ENCODE assay signal across 30 cellular contexts in genomic region chr2:229868794-229869193, GRCh38. TPM values are rescaled to one million over a fixed set of nuclear protein-coding genes. Genes with fewer than 3 reads are reported as not detected.
DNase-seq lines count a peak whose midpoint lies in the region; ATAC-seq and TF ChIP-seq lines count a peak whose summit lies in the region.
"Had no signal": no experiment of that assay in that cellular context is flagged by ENCODE, and none has a peak within 500 bp of the region (broad histone marks: within the 10 kb centered on the region; RNA-seq: fewer than 3 reads in every experiment).

No MANE protein-coding gene starts in this region.

- no peak overlapping the region for H4K91ac ChIP-seq in IMR-90 (ENCODE audit: insufficient read depth, low read depth, low read length)

- no peak overlapping the region for H3K4me3 Mint-ChIP-seq in CD4-positive, alpha-beta memory T cell
- H3K4me3 Mint-ChIP-seq in brain: no peak overlapping the region
- peak overlapping the region in 2 of 10 donors; percentile 0 to 22 for H3K4me3 Mint-ChIP-seq in naive thymus-derived CD4-positive, alpha-beta T cell
- H3K4me3 Mint-ChIP-seq: activated CD4-positive, alpha-beta T cell treated with anti-CD3 and anti-CD28 coated beads for 36 hours; activated CD8-positive, alpha-beta T cell treated with anti-CD3 and anti-CD28 coated beads for 36 hours; activated naive CD8-positive, alpha-beta T cell treated with anti-CD3 and anti-CD28 coated beads for 36 hours; CD8-positive, alpha-beta memory T cell had no signal

- H3K27me3 ChIP-seq in CD4-positive, alpha-beta memory T cell (ENCODE audit: insufficient read depth, low read length): no peaks in the 10 kb centered on the region
- H3K27me3 ChIP-seq in IMR-90 (ENCODE audit: control insufficient read depth, insufficient read depth, low read length) (no peaks in the 10 kb centered on the region), WERI-Rb-1 (ENCODE audit: insufficient read depth, low read depth, severe bottlenecking) (no peaks in the 10 kb centered on the region)
- H3K27me3 ChIP-seq in naive thymus-derived CD4-positive, alpha-beta T cell (ENCODE audit: control insufficient read depth in 2 of 2, insufficient read depth in 2 of 2, low read length in 2 of 2): no peaks in the 10 kb centered on the region
- H3K27me3 ChIP-seq: cardiac muscle cell, colonic mucosa, transverse colon had no signal

- H3K14ac ChIP-seq in IMR-90 (replicated peaks; ENCODE audit: low read depth, low read length): no peak overlapping the region

- no peak overlapping the region for H3K4me3 ChIP-seq in CD4-positive, alpha-beta memory T cell (ENCODE audit: low read length in 2 of 2)
- H3K4me3 ChIP-seq in IMR-90 (ENCODE audit: insufficient read depth, low read depth, low read length) (no peak overlapping the region), WERI-Rb-1 (ENCODE audit: low read depth, low read length) (no peak overlapping the region)
- no peak overlapping the region for H3K4me3 ChIP-seq in naive thymus-derived CD4-positive, alpha-beta T cell (ENCODE audit: low read length)
- H3K4me3 ChIP-seq: cardiac muscle cell, colonic mucosa, lung, prostate gland, transverse colon had no signal

- H3K9me3 ChIP-seq in CD4-positive, alpha-beta memory T cell (ENCODE audit: control insufficient read depth in 1 of 2, low read length in 2 of 2): no peaks in the 10 kb centered on the region
- no peaks in the 10 kb centered on the region for H3K9me3 ChIP-seq in IMR-90 (ENCODE audit: control insufficient read depth, insufficient read depth, low read length)
- H3K9me3 ChIP-seq in naive thymus-derived CD4-positive, alpha-beta T cell (ENCODE audit: control insufficient read depth in 2 of 3, low read length in 3 of 3): no peaks in the 10 kb centered on the region
- H3K9me3 ChIP-seq in WERI-Rb-1 (ENCODE audit: severe bottlenecking): no peaks in the 10 kb centered on the region
- H3K9me3 ChIP-seq: colonic mucosa, prostate gland, transverse colon had no signal

- peaks cover 25 to 56% of the 10 kb centered on the region in 2 experiments for H3K79me1 ChIP-seq in IMR-90 (ENCODE audit: low read depth in 1 of 2, low read length in 2 of 2)

- no peak overlapping the region for H3K56ac ChIP-seq in IMR-90 (ENCODE audit: extremely low read depth, insufficient read depth, low read length)

- H4K20me1 ChIP-seq in IMR-90 (ENCODE audit: insufficient read depth, low read length): peaks cover 48% of the 10 kb centered on the region

- H4K8ac ChIP-seq in IMR-90 (ENCODE audit: low read depth in 2 of 2, low read length in 2 of 2): no peak overlapping the region

- peaks cover 55% of the 10 kb centered on the region for H3K4me1 ChIP-seq in CD4-positive, alpha-beta memory T cell (ENCODE audit: insufficient read depth, low read length)
- H3K4me1 ChIP-seq in IMR-90 (ENCODE audit: control insufficient read depth, insufficient read depth, low read length): 0 out of 2 replicates have a peak, but pooled peaks cover 1% of the 10 kb centered on the region
- H3K4me1 ChIP-seq in naive thymus-derived CD4-positive, alpha-beta T cell (ENCODE audit: control insufficient read depth in 2 of 2, insufficient read depth in 2 of 2, low read length in 2 of 2): peaks cover 7 to 16% of the 10 kb centered on the region in 2 donors
- H3K4me1 ChIP-seq: colonic mucosa had no signal

- DNase-seq in CD4-positive, alpha-beta memory T cell: no peak
- DNase-seq in IMR-90 (peak; percentile 10), WERI-Rb-1 (no peak), inferior parietal cortex (ENCODE audit: extremely low spot score) (no peak)
- no peak for DNase-seq in naive thymus-derived CD4-positive, alpha-beta T cell
- DNase-seq in activated effector memory CD4-positive, alpha-beta T cell treated with anti-CD3 and anti-CD28 coated beads, Interleukin-2, amount 50 U/mL, for 16 hours: no peak
- DNase-seq: activated CD4-positive, alpha-beta T cell treated with anti-CD3 and anti-CD28 coated beads for 36 hours; activated CD8-positive, alpha-beta T cell treated with anti-CD3 and anti-CD28 coated beads for 36 hours; activated naive CD8-positive, alpha-beta T cell treated with anti-CD3 and anti-CD28 coated beads for 36 hours; anterior cingulate cortex; CD8-positive, alpha-beta memory T cell; colonic mucosa; effector memory CD4-positive, alpha-beta T cell; foreskin melanocyte; H7; KG1; MM.1S; NCI-H1930; NCI-H510A treated with DMSO at 0.1 percent for 48 hours; PC-3; stimulated activated CD4-positive, alpha-beta T cell treated with anti-CD3 and anti-CD28 coated beads, Interleukin-15, amount 100 ng/mL, for 24 hours; stimulated activated CD4-positive, alpha-beta T cell treated with anti-CD3 and anti-CD28 coated beads, Interleukin-4, amount 100 ng/mL, for 4 hours; transverse colon had no signal

- no peak overlapping the region for H3K27ac ChIP-seq in CD4-positive, alpha-beta memory T cell (ENCODE audit: low read depth, low read length)
- H3K27ac ChIP-seq in IMR-90 (ENCODE audit: insufficient read depth, low read length) (no peak overlapping the region), WERI-Rb-1 (no peak overlapping the region)
- H3K27ac ChIP-seq in naive thymus-derived CD4-positive, alpha-beta T cell (ENCODE audit: low read depth, low read length): no peak overlapping the region
- H3K27ac ChIP-seq: cardiac muscle cell, colonic mucosa, prostate gland, transverse colon had no signal

- H3K4me1 Mint-ChIP-seq in CD4-positive, alpha-beta memory T cell: peaks cover 48 to 72% (median 56%) of the 10 kb centered on the region in 4 donors
- H3K4me1 Mint-ChIP-seq in brain: peaks cover 58% of the 10 kb centered on the region
- H3K4me1 Mint-ChIP-seq in naive thymus-derived CD4-positive, alpha-beta T cell: peaks cover 38 to 94% (median 80%) of the 10 kb centered on the region in 7 donors

- peak overlapping the region in 4 of 7 donors; percentile 10 to 85 (median 67) for H3K27ac Mint-ChIP-seq in CD4-positive, alpha-beta memory T cell
- H3K27ac Mint-ChIP-seq in brain: peak overlapping the region in 3 of 5 experiments; percentile 21 to 66 (median 65)
- H3K27ac Mint-ChIP-seq in naive thymus-derived CD4-positive, alpha-beta T cell: peak overlapping the region in 7 of 9 donors; percentile 1 to 70 (median 51)
- H3K27ac Mint-ChIP-seq: activated CD4-positive, alpha-beta T cell treated with anti-CD3 and anti-CD28 coated beads for 36 hours; activated CD8-positive, alpha-beta T cell treated with anti-CD3 and anti-CD28 coated beads for 36 hours; activated naive CD8-positive, alpha-beta T cell treated with anti-CD3 and anti-CD28 coated beads for 36 hours had no signal

- H2AK9ac ChIP-seq in IMR-90 (replicated peaks; ENCODE audit: low read depth, low read length, poor library complexity): no peak overlapping the region

- CTCF ChIA-PET in CD4-positive, alpha-beta memory T cell (lab: Charles Lee; ENCODE audit: partially characterized antibody): interaction anchor here (1.3 kb wide), 1 partner anchor 67 kb away, joined by 3 read pairs; no protein-coding TSS in a partner anchor
- CTCF ChIA-PET in IMR-90 (lab: Yijun Ruan, JAX): no interaction called here
- CTCF ChIA-PET in naive thymus-derived CD4-positive, alpha-beta T cell (lab: Charles Lee): no interaction called here

- in situ Hi-C loops in IMR-90 (cut with MboI; ENCODE audit: low sequenced_read_pairs): no loop called here

- no peak overlapping the region for H3K18ac ChIP-seq in IMR-90 (ENCODE audit: low read depth, low read length)

- POLR2A ChIA-PET in CD4-positive, alpha-beta memory T cell (lab: Charles Lee; ENCODE audit: partially characterized antibody): interaction anchor here (1.5 kb wide), 1 partner anchor 14 kb away, joined by 3 read pairs; no protein-coding TSS in a partner anchor
- POLR2A ChIA-PET in IMR-90 (lab: Charles Lee; ENCODE audit: unreplicated experiment): no interaction called here
- POLR2A ChIA-PET in naive thymus-derived CD4-positive, alpha-beta T cell (lab: Charles Lee): no interaction called here

- H3K36me3 ChIP-seq in CD4-positive, alpha-beta memory T cell (ENCODE audit: insufficient read depth, low read length): no peaks in the 10 kb centered on the region
- H3K36me3 ChIP-seq in IMR-90 (ENCODE audit: control insufficient read depth, insufficient read depth, low read length) (peaks cover 11% of the 10 kb centered on the region), WERI-Rb-1 (peaks cover 6% of the 10 kb centered on the region)
- peaks cover 0 to 9% (median 0%) of the 10 kb centered on the region in 3 experiments for H3K36me3 ChIP-seq in naive thymus-derived CD4-positive, alpha-beta T cell (ENCODE audit: control insufficient read depth in 2 of 3, insufficient read depth in 3 of 3, low read length in 3 of 3)
- H3K36me3 ChIP-seq: cardiac muscle cell, colonic mucosa, prostate gland, transverse colon had no signal

- H3K9ac ChIP-seq in IMR-90 (ENCODE audit: low read depth, low read length): no peak overlapping the region

- TF ChIP-seq POLR2A in IMR-90 (IDR thresholded peaks at IDR 0.05; ENCODE audit: low read depth, low read length): no peak

- H4K5ac ChIP-seq in IMR-90 (ENCODE audit: low read depth, low read length): no peak overlapping the region

- no peaks in the 10 kb centered on the region for H3K27me3 Mint-ChIP-seq in CD4-positive, alpha-beta memory T cell
- no peaks in the 10 kb centered on the region for H3K27me3 Mint-ChIP-seq in brain
- no peaks in the 10 kb centered on the region for H3K27me3 Mint-ChIP-seq in naive thymus-derived CD4-positive, alpha-beta T cell
- H3K27me3 Mint-ChIP-seq: activated CD4-positive, alpha-beta T cell treated with anti-CD3 and anti-CD28 coated beads for 36 hours; activated CD8-positive, alpha-beta T cell treated with anti-CD3 and anti-CD28 coated beads for 36 hours; activated naive CD8-positive, alpha-beta T cell treated with anti-CD3 and anti-CD28 coated beads for 36 hours; CD8-positive, alpha-beta memory T cell had no signal

- no peak overlapping the region for H2BK20ac ChIP-seq in IMR-90 (ENCODE audit: low read depth, low read length)

- dilution Hi-C loops in IMR-90 (cut with HindIII; ENCODE audit: low sequenced_read_pairs, unreplicated experiment): no loop called here

- TF ChIP-seq CTCF in IMR-90 (conservative IDR thresholded peaks at IDR 0.05; ENCODE audit: low read depth, low read length) (no peak), brain (conservative IDR thresholded peaks at IDR 0.05) (no peak), WERI-Rb-1 (IDR thresholded peaks at IDR 0.05; ENCODE audit: low read depth, low read length) (no peak)

- H2AK5ac ChIP-seq in IMR-90 (ENCODE audit: low read depth, low read length): no peak overlapping the region

- H2BK120ac ChIP-seq in IMR-90 (ENCODE audit: low read depth, low read length): no peak overlapping the region

- H3K9me1 ChIP-seq in IMR-90 (ENCODE audit: insufficient read depth, low read length): peaks cover 13% of the 10 kb centered on the region

- WGBS in IMR-90 (ENCODE audit: extremely low coverage in 2 of 2, insufficient read length in 1 of 2), 2 experiments: no CpG with 5 or more reads among the region's 2 CpGs

- H2AFZ ChIP-seq in IMR-90 (replicated peaks; ENCODE audit: low read length, poor library complexity): no peak overlapping the region

- no TSS peak for BruUV-seq in IMR-90 (replicated peaks; lab: Mats Ljungman, UMichigan)

- H2BK15ac ChIP-seq in IMR-90 (ENCODE audit: low read depth, low read length): no peak overlapping the region

- peak overlapping the region; percentile 60; the same call in 1 of the 2 replicates for H3K23ac ChIP-seq in IMR-90 (ENCODE audit: low read depth, low read length)

- no peaks in the 10 kb centered on the region for H3K9me3 Mint-ChIP-seq in CD4-positive, alpha-beta memory T cell
- no peaks in the 10 kb centered on the region for H3K9me3 Mint-ChIP-seq in brain
- no peaks in the 10 kb centered on the region for H3K9me3 Mint-ChIP-seq in naive thymus-derived CD4-positive, alpha-beta T cell
- H3K9me3 Mint-ChIP-seq: activated CD8-positive, alpha-beta T cell treated with anti-CD3 and anti-CD28 coated beads for 36 hours; activated naive CD8-positive, alpha-beta T cell treated with anti-CD3 and anti-CD28 coated beads for 36 hours; CD8-positive, alpha-beta memory T cell had no signal

- H3K4me2 ChIP-seq in IMR-90 (ENCODE audit: low read depth, low read length): no peak overlapping the region

- H2BK5ac ChIP-seq in IMR-90 (ENCODE audit: low read depth, low read length, poor library complexity, severe bottlenecking): no peak overlapping the region

- TF ChIP-seq RAD21 in IMR-90 (IDR thresholded peaks at IDR 0.05; ENCODE audit: low read length): no peak

- intact Hi-C loops in CD4-positive, alpha-beta memory T cell (cut with micrococcal nuclease): no loop called here
- intact Hi-C loops in IMR-90 (cut with micrococcal nuclease): no loop called here
- intact Hi-C loops in naive thymus-derived CD4-positive, alpha-beta T cell (cut with micrococcal nuclease): no loop called here

- no peak overlapping the region for H3K4ac ChIP-seq in IMR-90 (ENCODE audit: low read depth, low read length)

- peaks cover 42 to 45% of the 10 kb centered on the region in 2 donors for H3K36me3 Mint-ChIP-seq in CD4-positive, alpha-beta memory T cell
- H3K36me3 Mint-ChIP-seq in brain: peaks cover 51% of the 10 kb centered on the region
- peaks cover 15 to 43% (median 27%) of the 10 kb centered on the region in 5 donors for H3K36me3 Mint-ChIP-seq in naive thymus-derived CD4-positive, alpha-beta T cell

- ATAC-seq in IMR-90 (ENCODE audit: low read depth) (peak; percentile 25; the same call in 1 of the 2 replicates), HG03439 (IDR thresholded peaks at IDR 0.05; ENCODE audit: unreplicated experiment) (no peak)
- no peak for ATAC-seq in naive thymus-derived CD4-positive, alpha-beta T cell
- ATAC-seq: activated CD8-positive, alpha-beta T cell treated with anti-CD3 and anti-CD28 coated beads for 36 hours; esophagus mucosa; PC-3; sciatic nerve had no signal

RNA-seq across cellular contexts. Expression of gene TRIP12, which starts 53.0 kb away (rescaled TPM):
- total RNA-seq in CD4-positive, alpha-beta memory T cell: 100 to 1,000 TPM; 218 to 224 TPM
- polyA plus RNA-seq in CD4-positive, alpha-beta memory T cell: 10 to 100 TPM; 14.5 to 51.5 TPM
- 209 and 315 TPM in 2 replicates for total RNA-seq in IMR-90 (2012; rRNA removed)
- 42.1 and 51.6 TPM in 2 replicates for polyA plus RNA-seq in IMR-90 (2012; rRNA removed)
- 7.7 and 12.0 TPM in 2 replicates for polyA plus RNA-seq in IMR-90 (2012; cell fraction: cytosol; rRNA removed)
- polyA plus RNA-seq in IMR-90 (2012; cell fraction: nucleus; rRNA removed; ENCODE audit: low replicate concordance): 12.0 and 98.0 TPM in 2 replicates
- 45.8 TPM for polyA plus RNA-seq in brain (ENCODE audit: insufficient read depth, low read depth, low replicate concordance)
- total RNA-seq in naive thymus-derived CD4-positive, alpha-beta T cell: 100 to 1,000 TPM; 184 to 247 (median 231) TPM
- polyA plus RNA-seq in naive thymus-derived CD4-positive, alpha-beta T cell: 10 to 100 TPM; 34.8 to 60.2 TPM

RNA-seq across cellular contexts. Expression of gene FBXO36, which starts 53.5 kb away (rescaled TPM):
- total RNA-seq in CD4-positive, alpha-beta memory T cell: under 1 TPM; 0.55 to 0.75 TPM
- 1 to 10 TPM in 1 of 2 donors, under 1 TPM in 1; 0.56 to 2.2 TPM for polyA plus RNA-seq in CD4-positive, alpha-beta memory T cell
- 2.2 TPM in 2 replicates for total RNA-seq in IMR-90 (2012; rRNA removed)
- polyA plus RNA-seq in IMR-90 (2012; rRNA removed) (1.2 and 1.3 TPM in 2 replicates), brain (ENCODE audit: insufficient read depth, low read depth, low replicate concordance) (2.5 TPM)
- 0.52 and 0.54 TPM in 2 replicates for polyA plus RNA-seq in IMR-90 (2012; cell fraction: cytosol; rRNA removed)
- polyA plus RNA-seq in IMR-90 (2012; cell fraction: nucleus; rRNA removed; ENCODE audit: low replicate concordance): 0.34 and 1.3 TPM in 2 replicates
- 1 to 10 TPM in 3 of 5 experiments, under 1 TPM in 2; 0.51 to 1.8 (median 1.2) TPM for total RNA-seq in naive thymus-derived CD4-positive, alpha-beta T cell
- 1 to 10 TPM; 1.2 TPM for polyA plus RNA-seq in naive thymus-derived CD4-positive, alpha-beta T cell
